Comparison of ENCODE assay signal across 8 cellular contexts in the genomic region with DNA sequence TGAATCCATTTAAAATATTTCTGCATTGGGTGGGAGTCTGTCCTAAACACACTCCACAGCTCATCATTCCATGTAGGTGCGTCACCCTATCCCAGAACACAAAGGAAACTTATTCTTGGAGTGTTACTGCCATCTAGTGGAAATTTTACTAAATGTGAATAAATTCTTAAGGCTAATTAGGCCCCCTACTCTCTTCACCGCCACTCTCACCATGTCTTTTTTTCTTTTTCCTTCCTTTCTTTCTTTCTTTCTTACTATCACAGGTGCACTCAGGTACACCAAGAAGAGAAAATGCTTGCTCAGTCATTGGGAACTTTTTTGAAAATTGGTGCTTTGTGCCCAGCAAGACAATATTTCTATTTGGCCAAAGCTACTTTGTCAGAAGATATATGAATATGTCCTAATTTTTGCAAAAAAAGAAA. TPM values are rescaled to one million over a fixed set of nuclear protein-coding genes. Genes with fewer than 3 reads are reported as not detected.
DNase-seq lines count a peak whose midpoint lies in the region; ATAC-seq and TF ChIP-seq lines count a peak whose summit lies in the region.

No MANE protein-coding gene starts in this region.

- no peak overlapping the region for H3K4me3 ChIP-seq in brain microvascular endothelial cell (ENCODE audit: low read depth, low read length)

- DNase-seq in DMS53 treated with DMSO at 0.1 percent for 48 hours (lab: John Stamatoyannopoulos, UW; ENCODE audit: unreplicated experiment) (peak; percentile 55), NCI-H460 (ENCODE audit: extremely low read depth, low read depth) (peak; percentile 87), brain microvascular endothelial cell (peak; percentile 65), immature natural killer cell (peak; percentile 50 to 56 (median 51)), UCSD-AML1 (lab: John Stamatoyannopoulos, UW; ENCODE audit: unreplicated experiment) (no peak)
- no peak for DNase-seq in stimulated activated naive B cell treated with anti-CD40 and anti-IgM and Interleukin-4, amounts not matched to agents 10 μg/mL and 1 μg/mL and 100 μg/mL, for 72 hours

- H3K36me3 ChIP-seq in brain microvascular endothelial cell (replicated peaks) = no peaks in the 10 kb centered on the region

- peak; percentile 36 for TF ChIP-seq CTCF in brain microvascular endothelial cell (IDR thresholded peaks at IDR 0.05; ENCODE audit: low read depth, low read length, missing control alignments)

- H3K36me3 Mint-ChIP-seq in immature natural killer cell = no peaks in the 10 kb centered on the region
- peaks cover 2 to 12% of the 10 kb centered on the region in 2 donors for H3K36me3 Mint-ChIP-seq in stimulated activated naive B cell treated with anti-CD40 and anti-IgM and Interleukin-4, amounts not matched to agents 10 μg/mL and 1 μg/mL and 100 μg/mL, for 72 hours

- H3K27ac ChIP-seq in brain microvascular endothelial cell = no peak overlapping the region

- H3K4me3 Mint-ChIP-seq in immature natural killer cell = no peak overlapping the region
- H3K4me3 Mint-ChIP-seq in stimulated activated naive B cell treated with anti-CD40 and anti-IgM and Interleukin-4, amounts not matched to agents 10 μg/mL and 1 μg/mL and 100 μg/mL, for 72 hours = no peak overlapping the region

- H3K27ac Mint-ChIP-seq in immature natural killer cell = no peak overlapping the region
- no peak overlapping the region for H3K27ac Mint-ChIP-seq in stimulated activated naive B cell treated with anti-CD40 and anti-IgM and Interleukin-4, amounts not matched to agents 10 μg/mL and 1 μg/mL and 100 μg/mL, for 72 hours

- ATAC-seq in HG02678 (IDR thresholded peaks at IDR 0.05; ENCODE audit: unreplicated experiment) = peak; percentile 72
- ATAC-seq in stimulated activated naive B cell treated with anti-CD40 and anti-IgM and Interleukin-4, amounts not matched to agents 10 μg/mL and 1 μg/mL and 100 μg/mL, for 72 hours (replicated peaks) = peak; percentile 51 to 60
- no peak for ATAC-seq in GM21515 (IDR thresholded peaks at IDR 0.05; ENCODE audit: unreplicated experiment)

- peaks cover 0 to 4% (median 1%) of the 10 kb centered on the region in 3 donors for H3K27me3 Mint-ChIP-seq in immature natural killer cell (ENCODE audit: low read depth in 3 of 3)
- H3K27me3 Mint-ChIP-seq in stimulated activated naive B cell treated with anti-CD40 and anti-IgM and Interleukin-4, amounts not matched to agents 10 μg/mL and 1 μg/mL and 100 μg/mL, for 72 hours = no peaks in the 10 kb centered on the region

- H3K9me3 Mint-ChIP-seq in immature natural killer cell = no peaks in the 10 kb centered on the region
- peaks cover 6 to 12% of the 10 kb centered on the region in 2 donors for H3K9me3 Mint-ChIP-seq in stimulated activated naive B cell treated with anti-CD40 and anti-IgM and Interleukin-4, amounts not matched to agents 10 μg/mL and 1 μg/mL and 100 μg/mL, for 72 hours

- in situ Hi-C loops in brain microvascular endothelial cell (cut with HindIII; ENCODE audit: low pct_ligation_motif_present, low sequenced_read_pairs) = no loop called here

- no peaks in the 10 kb centered on the region for H3K27me3 ChIP-seq in brain microvascular endothelial cell (replicated peaks)

- H3K4me1 Mint-ChIP-seq in immature natural killer cell = peaks cover 0 to 7% of the 10 kb centered on the region in 2 donors
- H3K4me1 Mint-ChIP-seq in stimulated activated naive B cell treated with anti-CD40 and anti-IgM and Interleukin-4, amounts not matched to agents 10 μg/mL and 1 μg/mL and 100 μg/mL, for 72 hours = peaks cover 16 to 17% of the 10 kb centered on the region in 2 donors

RNA-seq across cellular contexts. Expression of a gene that starts 26.4 kb away (rescaled TPM):
- total RNA-seq in NCI-H460 (2014; rRNA removed; shearing (Covaris generic)) = 2.8 and 4.2 TPM in 2 replicates
- polyA plus RNA-seq in NCI-H460 (2014; cell fraction: nucleus; rRNA removed) = 2.0 and 4.1 TPM in 2 replicates
- 10 to 100 TPM; 10.8 to 22.7 (median 18.5) TPM for polyA plus RNA-seq in immature natural killer cell

RNA-seq across cellular contexts. Expression of a gene that starts 36.5 kb away (rescaled TPM):
- 18.7 and 20.0 TPM in 2 replicates for total RNA-seq in NCI-H460 (2014; rRNA removed; shearing (Covaris generic))
- 20.8 and 23.8 TPM in 2 replicates for polyA plus RNA-seq in NCI-H460 (2014; cell fraction: nucleus; rRNA removed)
- polyA plus RNA-seq in immature natural killer cell = 1 to 10 TPM in 2 of 3 donors, not detected in 1; 1.5 to 1.8 TPM

Comparison
In these comparisons a context has a peak if more than half of its experiments do, and no peak if none do; other contexts are left out.
1. DNase-seq: peak in DMS53 treated with DMSO at 0.1 percent for 48 hours (single experiment), NCI-H460 (single experiment), brain microvascular endothelial cell (single experiment) and immature natural killer cell (3 of 3); none in stimulated activated naive B cell treated with anti-CD40 and anti-IgM and Interleukin-4, amounts not matched to agents 10 μg/mL and 1 μg/mL and 100 μg/mL, for 72 hours (single experiment) and UCSD-AML1 (single experiment).